ENCODE assay signal across 27 cellular contexts in genomic region chr6:157627195-157627966, GRCh38.
"Had no signal": no experiment of that assay in that cellular context is flagged by ENCODE, and none has a peak within 500 bp of the region (broad histone marks: within the 10 kb centered on the region; RNA-seq: fewer than 3 reads in every experiment).

No MANE protein-coding gene starts in this region.

- DNase-seq: islet precursor cell; left ventricle myocardium inferior; mesendoderm; naive B cell; natural killer cell; nephron progenitor cell; occipital lobe; retina; right cardiac atrium; stimulated activated CD4-positive, alpha-beta T cell treated with anti-CD3 and anti-CD28 coated beads, Interleukin-1b, Interleukin-23, amount 100 ng/mL, for 48 hours; stimulated activated CD4-positive, alpha-beta T cell treated with anti-CD3 and anti-CD28 coated beads, Interleukin-2, amount 100 ng/mL, for 48 hours; stimulated activated CD4-positive, alpha-beta T cell treated with anti-CD3 and anti-CD28 coated beads, Interleukin-4, amount 100 ng/mL, for 4 hours; stimulated activated CD8-positive, alpha-beta memory T cell treated with anti-CD3 and anti-CD28 coated beads, Interleukin-4, amount 100 ng/mL, for 48 hours; stimulated activated naive CD4-positive, alpha-beta T cell treated with Interleukin-2 at 50 U/mL for 16 hours; stimulated activated naive CD8-positive, alpha-beta T cell treated with anti-CD3 and anti-CD28 coated beads, Interleukin-15, amount 100 ng/mL, for 72 hours; substantia nigra had no signal

- H3K9me3 Mint-ChIP-seq: mesothelial cell of epicardium, natural killer cell, type B pancreatic cell had no signal

- H3K27ac Mint-ChIP-seq: mesothelial cell of epicardium; natural killer cell; nephron progenitor cell; neural progenitor cell; stimulated activated memory B cell treated with anti-CD40 and anti-IgM and Interleukin-4, amounts not matched to agents 10 μg/mL and 1 μg/mL and 100 μg/mL, for 72 hours; stimulated activated naive CD8-positive, alpha-beta T cell treated with anti-CD3 and anti-CD28 coated beads, Interleukin-15, amount 100 ng/mL, for 72 hours; type B pancreatic cell had no signal

- H3K36me3 ChIP-seq: left ventricle myocardium inferior, neural progenitor cell, neutrophil, prostate gland, tibial nerve, vagina had no signal

- ATAC-seq: natural killer cell; right cardiac atrium; stimulated activated memory B cell treated with anti-CD40 and anti-IgM and Interleukin-4, amounts not matched to agents 10 μg/mL and 1 μg/mL and 100 μg/mL, for 72 hours; stimulated activated naive CD8-positive, alpha-beta T cell treated with anti-CD3 and anti-CD28 coated beads, Interleukin-15, amount 100 ng/mL, for 72 hours had no signal

- H3K4me3 ChIP-seq: hepatocyte, left ventricle myocardium inferior, lung, neural progenitor cell, prostate gland, smooth muscle cell, tibial nerve, vagina had no signal

- H3K27me3 ChIP-seq: hepatocyte, neural progenitor cell, neutrophil, tibial nerve, vagina had no signal

- H3K36me3 Mint-ChIP-seq: mesothelial cell of epicardium, natural killer cell, neural progenitor cell, type B pancreatic cell had no signal

- H3K4me3 Mint-ChIP-seq: mesothelial cell of epicardium; naive B cell; natural killer cell; nephron progenitor cell; neural progenitor cell; stimulated activated memory B cell treated with anti-CD40 and anti-IgM and Interleukin-4, amounts not matched to agents 10 μg/mL and 1 μg/mL and 100 μg/mL, for 72 hours; stimulated activated naive CD8-positive, alpha-beta T cell treated with anti-CD3 and anti-CD28 coated beads, Interleukin-15, amount 100 ng/mL, for 72 hours; type B pancreatic cell had no signal

- H3K27me3 Mint-ChIP-seq: naive B cell; stimulated activated memory B cell treated with anti-CD40 and anti-IgM and Interleukin-4, amounts not matched to agents 10 μg/mL and 1 μg/mL and 100 μg/mL, for 72 hours; stimulated activated naive CD8-positive, alpha-beta T cell treated with anti-CD3 and anti-CD28 coated beads, Interleukin-15, amount 100 ng/mL, for 72 hours; type B pancreatic cell had no signal

- H3K4me1 Mint-ChIP-seq: natural killer cell had no signal
